Comparison of ENCODE assay signal across 8 cellular contexts in the genomic region with DNA sequence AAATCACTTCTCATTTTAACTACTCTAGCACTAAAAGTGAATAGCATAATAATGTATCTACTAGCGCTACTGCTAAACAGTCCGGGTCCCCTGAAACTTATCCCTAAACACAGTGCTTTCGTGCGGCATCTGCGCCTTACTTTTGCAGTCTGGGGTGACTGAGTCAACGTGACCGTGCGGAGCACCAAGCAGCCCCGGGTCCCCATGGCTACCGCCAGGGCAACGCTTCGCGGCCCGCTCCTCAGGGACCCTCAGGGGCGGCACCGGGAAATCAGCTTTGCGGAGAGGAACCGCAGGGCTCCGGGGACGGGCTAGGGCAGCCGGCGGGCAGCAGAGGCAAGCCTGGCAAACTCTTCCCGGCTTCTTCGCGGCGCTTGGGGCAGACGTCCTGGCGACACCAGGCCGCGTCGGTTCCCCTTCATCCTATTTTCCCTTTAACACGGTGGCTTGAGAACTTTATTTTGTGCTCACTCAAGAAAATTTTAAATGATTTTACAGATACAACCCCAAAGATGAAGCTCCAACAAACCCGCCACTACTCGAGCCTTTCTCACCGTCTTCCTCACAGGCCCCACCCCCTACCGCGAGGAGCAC. TPM values are rescaled to one million over a fixed set of nuclear protein-coding genes. Genes with fewer than 3 reads are reported as not detected.
DNase-seq lines count a peak whose midpoint lies in the region; ATAC-seq and TF ChIP-seq lines count a peak whose summit lies in the region.

No MANE protein-coding gene starts in this region.

- no peak overlapping the region for H4K8ac ChIP-seq in neuronal stem cell (ENCODE audit: low read depth, low read length)

- H3K27me3 ChIP-seq in neuronal stem cell (ENCODE audit: control insufficient read depth in 3 of 3, insufficient read depth in 3 of 3, low read depth in 1 of 3, low read length in 3 of 3), result no peaks in the 10 kb centered on the region

- peak overlapping the region; percentile 62 for H3K4me2 ChIP-seq in neuronal stem cell (ENCODE audit: insufficient read depth, low read length, poor library complexity, severe bottlenecking)

- ATAC-seq in GM19023 (IDR thresholded peaks at IDR 0.05; ENCODE audit: unreplicated experiment) (peak; percentile 18), HG03175 (IDR thresholded peaks at IDR 0.05; ENCODE audit: unreplicated experiment) (peak; percentile 17)

- no peak for TF ChIP-seq CTCF in AG09309 (IDR thresholded peaks at IDR 0.05; ENCODE audit: control insufficient read depth, insufficient read depth, low read depth, low read length, missing control alignments)
- no peak for TF ChIP-seq CTCF in foreskin fibroblast (IDR thresholded peaks at IDR 0.05; ENCODE audit: low read depth, low read length)

- H2BK12ac ChIP-seq in neuronal stem cell (ENCODE audit: low read length), result no peak overlapping the region

- peak overlapping the region; percentile 37 for H2AK5ac ChIP-seq in neuronal stem cell (ENCODE audit: low read depth, low read length)

- H3K4ac ChIP-seq in neuronal stem cell (ENCODE audit: low read length), result no peak overlapping the region

- no peak overlapping the region for H3K23ac ChIP-seq in neuronal stem cell (ENCODE audit: low read depth, low read length, poor library complexity)

- peaks cover 6% of the 10 kb centered on the region for H3K79me1 ChIP-seq in neuronal stem cell (ENCODE audit: low read depth, low read length)

- H3K9me3 ChIP-seq in neuronal stem cell (replicated peaks in 1 of 2; ENCODE audit: control insufficient read depth in 2 of 2, insufficient read depth in 1 of 2, low read depth in 1 of 2, low read length in 2 of 2), result no peaks in the 10 kb centered on the region

- peak overlapping the region; percentile 41 for H2BK120ac ChIP-seq in neuronal stem cell (ENCODE audit: low read depth, low read length)

- DNase-seq in AG09309 (ENCODE audit: low read depth) (no peak), OCI-M1 (lab: John Stamatoyannopoulos, UW) (peak; percentile 80), foreskin fibroblast (peak; percentile 39 to 76), neuronal stem cell (ENCODE audit: low spot score) (peak; percentile 65)
- DNase-seq in activated effector memory CD4-positive, alpha-beta T cell treated with anti-CD3 and anti-CD28 coated beads, Interleukin-2, amount 50 U/mL, for 16 hours, result peak; percentile 81

- peak overlapping the region; percentile 93 for H3K18ac ChIP-seq in neuronal stem cell (ENCODE audit: low read length)

- H3K27ac ChIP-seq in neuronal stem cell (replicated peaks; ENCODE audit: low read length) (peak overlapping the region; percentile 87), temporal lobe (ENCODE audit: low read depth, low read length) (peak overlapping the region; percentile 98)

- H3K14ac ChIP-seq in neuronal stem cell (ENCODE audit: low read length), result no peak overlapping the region

- no CpG with 5 or more reads among the region's 37 CpGs for WGBS in neuronal stem cell (ENCODE audit: extremely low coverage in 2 of 2, insufficient read length in 2 of 2, insufficient replicate concordance in 1 of 2), 2 donors

- peaks cover 0 to 3% of the 10 kb centered on the region in 2 donors for H3K4me1 ChIP-seq in neuronal stem cell (ENCODE audit: control insufficient read depth in 2 of 2, insufficient read depth in 1 of 2, low read depth in 1 of 2, low read length in 2 of 2)

- H3K9ac ChIP-seq in neuronal stem cell (ENCODE audit: low read depth, low read length, poor library complexity), result peak overlapping the region; percentile 91

- no peak overlapping the region for H4K91ac ChIP-seq in neuronal stem cell (ENCODE audit: low read depth, low read length, poor library complexity)

- peak overlapping the region; percentile 88 for H3K4me3 ChIP-seq in AG09309 (ENCODE audit: control insufficient read depth, low read depth, low read length)
- H3K4me3 ChIP-seq in foreskin fibroblast (ENCODE audit: low read depth in 1 of 2, low read length in 2 of 2), result peak overlapping the region; percentile 61 to 94
- peak overlapping the region; percentile 67 to 81 for H3K4me3 ChIP-seq in neuronal stem cell (ENCODE audit: low read length in 2 of 2)

- H2AFZ ChIP-seq in neuronal stem cell (ENCODE audit: low read length), result peak overlapping the region; percentile 91

- peak overlapping the region; percentile 99 for H2BK15ac ChIP-seq in neuronal stem cell (ENCODE audit: low read length)

- H3K36me3 ChIP-seq in neuronal stem cell (replicated peaks in 1 of 2; ENCODE audit: control insufficient read depth in 2 of 2, insufficient read depth in 2 of 2, low read length in 2 of 2), result no peaks in the 10 kb centered on the region

- peak overlapping the region; percentile 62 for H2BK5ac ChIP-seq in neuronal stem cell (ENCODE audit: low read length)

RNA-seq across cellular contexts. Expression of a gene that starts 0.8 kb away (rescaled TPM):
- 23.7 TPM for polyA plus RNA-seq in neuronal stem cell (2013, experiment 1 of 2)
- 25.4 TPM for polyA plus RNA-seq in neuronal stem cell (2013, experiment 2 of 2)
- 30.5 TPM for total RNA-seq in temporal lobe
